In the genomic region with DNA sequence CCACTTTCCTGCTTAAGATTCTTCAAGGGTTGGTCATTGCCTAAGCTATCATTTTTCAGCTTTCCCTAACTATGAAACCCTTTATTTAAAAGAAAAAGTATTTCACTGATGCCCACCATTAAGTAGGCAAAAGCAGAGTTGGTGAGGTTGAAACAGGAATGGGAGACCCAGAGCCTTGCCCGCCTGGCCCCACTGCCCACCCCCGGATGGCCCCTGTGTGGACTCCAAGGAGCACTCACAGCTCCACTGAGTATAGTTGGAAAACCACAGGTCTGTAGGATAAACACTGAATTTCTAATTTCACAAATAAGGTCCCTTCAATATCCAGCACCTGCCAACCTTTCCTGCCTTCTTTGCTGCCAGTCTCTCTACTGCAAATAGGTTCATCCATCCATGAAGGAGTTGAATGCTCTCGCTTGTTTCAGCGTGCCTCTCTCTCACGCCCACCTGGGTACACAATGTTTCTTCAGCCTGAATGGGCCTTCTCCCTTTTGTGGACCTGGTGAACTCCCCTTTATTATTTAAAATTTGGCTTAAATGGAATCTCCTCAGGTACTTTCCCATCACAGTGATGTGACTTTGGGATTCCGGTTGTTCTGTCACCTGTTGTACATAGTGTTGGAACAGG, we compare ENCODE assay signal across 14 cellular contexts. TPM values are rescaled to one million over a fixed set of nuclear protein-coding genes. Genes with fewer than 3 reads are reported as not detected.
DNase-seq lines count a peak whose midpoint lies in the region; ATAC-seq and TF ChIP-seq lines count a peak whose summit lies in the region.
"Had no signal": no experiment of that assay in that cellular context is flagged by ENCODE, and none has a peak within 500 bp of the region (broad histone marks: within the 10 kb centered on the region; RNA-seq: fewer than 3 reads in every experiment).

No MANE protein-coding gene starts in this region.

- no peaks in the 10 kb centered on the region for H3K27me3 ChIP-seq in subcutaneous abdominal adipose tissue (ENCODE audit: control insufficient read depth in 5 of 5, insufficient read depth in 4 of 5, low read length in 5 of 5)
- no peaks in the 10 kb centered on the region for H3K27me3 ChIP-seq in BE2C
- H3K27me3 ChIP-seq: SJCRH30 had no signal

- H3K27ac ChIP-seq in subcutaneous abdominal adipose tissue (ENCODE audit: low read depth, low read length), result peak overlapping the region; percentile 65
- H3K27ac ChIP-seq: SJCRH30 had no signal

- H3K4me1 Mint-ChIP-seq in HFFc6 (ENCODE audit: low read depth), result peaks cover 29% of the 10 kb centered on the region
- peaks cover 27% of the 10 kb centered on the region for H3K4me1 Mint-ChIP-seq in dendritic cell treated with granulocyte-macrophage colony-stimulating factor and Interleukin-4, amounts not matched to agents 40 ng/mL and 50 ng/mL, for 4 days (ENCODE audit: low read depth)
- H3K4me1 Mint-ChIP-seq in activated CD4-positive, alpha-beta memory T cell treated with anti-CD3 and anti-CD28 coated beads, Interleukin-2, amount 10 ng/mL, durations not matched to agents 7 days and 5 days, result peaks cover 17% of the 10 kb centered on the region

- DNase-seq in HFFc6, result no peak
- peak; percentile 89 for DNase-seq in NCI-H2107 (lab: John Stamatoyannopoulos, UW)
- no peak for DNase-seq in activated naive CD4-positive, alpha-beta T cell treated with Interleukin-2 at 50 U/mL for 16 hours
- no peak for DNase-seq in BE2C
- DNase-seq in activated CD4-positive, alpha-beta memory T cell treated with anti-CD3 and anti-CD28 coated beads, Interleukin-2, amount 10 ng/mL, durations not matched to agents 7 days and 5 days, result no peak
- DNase-seq: CD4-positive, alpha-beta memory T cell; mesendoderm; SJCRH30; stimulated activated CD4-positive, alpha-beta T cell treated with anti-CD3 and anti-CD28 coated beads, Interleukin-2, amount 100 ng/mL, for 48 hours; stimulated activated naive CD4-positive, alpha-beta T cell had no signal

- H3K27ac Mint-ChIP-seq in HFFc6, result peak overlapping the region; percentile 75
- H3K27ac Mint-ChIP-seq in dendritic cell treated with granulocyte-macrophage colony-stimulating factor and Interleukin-4, amounts not matched to agents 40 ng/mL and 50 ng/mL, for 4 days, result peak overlapping the region; percentile 37
- H3K27ac Mint-ChIP-seq in activated CD4-positive, alpha-beta memory T cell treated with anti-CD3 and anti-CD28 coated beads, Interleukin-2, amount 10 ng/mL, durations not matched to agents 7 days and 5 days, result no peak overlapping the region
- H3K27ac Mint-ChIP-seq: activated naive CD8-positive, alpha-beta T cell; CD4-positive, alpha-beta memory T cell had no signal

- H3K36me3 ChIP-seq in subcutaneous abdominal adipose tissue (ENCODE audit: control insufficient read depth in 5 of 5, insufficient read depth in 5 of 5, low read length in 5 of 5) (no peaks in the 10 kb centered on the region), BE2C (no peaks in the 10 kb centered on the region)
- H3K36me3 ChIP-seq: SJCRH30 had no signal

- no peak for ATAC-seq in GM19452 (IDR thresholded peaks at IDR 0.05; ENCODE audit: unreplicated experiment)

- H3K4me3 ChIP-seq in subcutaneous abdominal adipose tissue (ENCODE audit: low read depth in 1 of 5, low read length in 5 of 5), result no peak overlapping the region
- no peak overlapping the region for H3K4me3 ChIP-seq in BE2C (ENCODE audit: low read depth, low read length)
- H3K4me3 ChIP-seq: SJCRH30 had no signal

- no peak overlapping the region for H3K9ac ChIP-seq in subcutaneous abdominal adipose tissue (ENCODE audit: low read length in 5 of 5)

- TF ChIP-seq CTCF in HFFc6 (IDR thresholded peaks at IDR 0.05) (no peak), BE2C (IDR thresholded peaks at IDR 0.05; ENCODE audit: low read depth, low read length) (no peak)

- H3K9me3 ChIP-seq in subcutaneous abdominal adipose tissue (ENCODE audit: control insufficient read depth in 5 of 5, low read length in 5 of 5) (peaks cover 0 to 3% (median 0%) of the 10 kb centered on the region in 5 donors), BE2C (no peaks in the 10 kb centered on the region)
- H3K9me3 ChIP-seq: SJCRH30 had no signal

- H3K36me3 Mint-ChIP-seq in HFFc6 (ENCODE audit: low read depth), result no peaks in the 10 kb centered on the region
- H3K36me3 Mint-ChIP-seq in dendritic cell treated with granulocyte-macrophage colony-stimulating factor and Interleukin-4, amounts not matched to agents 40 ng/mL and 50 ng/mL, for 4 days (ENCODE audit: low read depth), result no peaks in the 10 kb centered on the region
- peaks cover 3% of the 10 kb centered on the region for H3K36me3 Mint-ChIP-seq in activated CD4-positive, alpha-beta memory T cell treated with anti-CD3 and anti-CD28 coated beads, Interleukin-2, amount 10 ng/mL, durations not matched to agents 7 days and 5 days (ENCODE audit: low read depth)

- intact Hi-C loops in dendritic cell treated with granulocyte-macrophage colony-stimulating factor and Interleukin-4, amounts not matched to agents 40 ng/mL and 50 ng/mL, for 4 days (cut with micrococcal nuclease), result no loop called here

- H3K4me1 ChIP-seq in subcutaneous abdominal adipose tissue (ENCODE audit: control insufficient read depth in 5 of 5, insufficient read depth in 5 of 5, low read length in 5 of 5) (peaks cover 3 to 13% (median 11%) of the 10 kb centered on the region in 5 donors), BE2C (no peaks in the 10 kb centered on the region)

- CTCF ChIA-PET in activated CD4-positive, alpha-beta memory T cell treated with anti-CD3 and anti-CD28 coated beads, Interleukin-2, amount 10 ng/mL, durations not matched to agents 7 days and 5 days (lab: Charles Lee), result no interaction called here

- H3K27me3 Mint-ChIP-seq in HFFc6 (ENCODE audit: insufficient read depth), result no peaks in the 10 kb centered on the region
- H3K27me3 Mint-ChIP-seq in dendritic cell treated with granulocyte-macrophage colony-stimulating factor and Interleukin-4, amounts not matched to agents 40 ng/mL and 50 ng/mL, for 4 days, result no peaks in the 10 kb centered on the region
- peaks cover 2% of the 10 kb centered on the region for H3K27me3 Mint-ChIP-seq in activated CD4-positive, alpha-beta memory T cell treated with anti-CD3 and anti-CD28 coated beads, Interleukin-2, amount 10 ng/mL, durations not matched to agents 7 days and 5 days
- H3K27me3 Mint-ChIP-seq: activated naive CD8-positive, alpha-beta T cell had no signal

- H3K4me3 Mint-ChIP-seq in HFFc6, result peak overlapping the region; percentile 18; the same call in 1 of the 2 replicates
- H3K4me3 Mint-ChIP-seq in dendritic cell treated with granulocyte-macrophage colony-stimulating factor and Interleukin-4, amounts not matched to agents 40 ng/mL and 50 ng/mL, for 4 days, result no peak overlapping the region
- H3K4me3 Mint-ChIP-seq in activated CD4-positive, alpha-beta memory T cell treated with anti-CD3 and anti-CD28 coated beads, Interleukin-2, amount 10 ng/mL, durations not matched to agents 7 days and 5 days, result no peak overlapping the region
- H3K4me3 Mint-ChIP-seq: activated naive CD8-positive, alpha-beta T cell; CD4-positive, alpha-beta memory T cell had no signal

- H3K9me3 Mint-ChIP-seq in HFFc6, result no peaks in the 10 kb centered on the region
- H3K9me3 Mint-ChIP-seq in dendritic cell treated with granulocyte-macrophage colony-stimulating factor and Interleukin-4, amounts not matched to agents 40 ng/mL and 50 ng/mL, for 4 days, result no peaks in the 10 kb centered on the region
- peaks cover 6% of the 10 kb centered on the region for H3K9me3 Mint-ChIP-seq in activated CD4-positive, alpha-beta memory T cell treated with anti-CD3 and anti-CD28 coated beads, Interleukin-2, amount 10 ng/mL, durations not matched to agents 7 days and 5 days

- POLR2A ChIA-PET in activated CD4-positive, alpha-beta memory T cell treated with anti-CD3 and anti-CD28 coated beads, Interleukin-2, amount 10 ng/mL, durations not matched to agents 7 days and 5 days (lab: Charles Lee), result interaction anchor here (0.5 to 1.0 kb wide), 2 partner anchors 9 to 108 kb away, joined by 3 read pairs; a partner anchor contains a TSS

RNA-seq across cellular contexts. Expression of a gene that starts 8.7 kb away (rescaled TPM):
- 10 to 100 TPM; 37.7 to 47.1 (median 45.2) TPM for total RNA-seq in HFFc6 (2021; fragmentation: NEBNext Ultra II Directional; extraction: Animal tissue kit (Norgen Biotek cat#: 25700))
- 13.7 TPM for polyA plus RNA-seq in BE2C (2012; ENCODE audit: insufficient read depth, insufficient read length, low read depth)
- total RNA-seq in activated CD4-positive, alpha-beta memory T cell treated with anti-CD3 and anti-CD28 coated beads, Interleukin-2, amount 10 ng/mL, durations not matched to agents 7 days and 5 days, result 10 to 100 TPM; 76.0 to 77.4 TPM
